ENCODE assay signal across 9 cellular contexts in the genomic region with DNA sequence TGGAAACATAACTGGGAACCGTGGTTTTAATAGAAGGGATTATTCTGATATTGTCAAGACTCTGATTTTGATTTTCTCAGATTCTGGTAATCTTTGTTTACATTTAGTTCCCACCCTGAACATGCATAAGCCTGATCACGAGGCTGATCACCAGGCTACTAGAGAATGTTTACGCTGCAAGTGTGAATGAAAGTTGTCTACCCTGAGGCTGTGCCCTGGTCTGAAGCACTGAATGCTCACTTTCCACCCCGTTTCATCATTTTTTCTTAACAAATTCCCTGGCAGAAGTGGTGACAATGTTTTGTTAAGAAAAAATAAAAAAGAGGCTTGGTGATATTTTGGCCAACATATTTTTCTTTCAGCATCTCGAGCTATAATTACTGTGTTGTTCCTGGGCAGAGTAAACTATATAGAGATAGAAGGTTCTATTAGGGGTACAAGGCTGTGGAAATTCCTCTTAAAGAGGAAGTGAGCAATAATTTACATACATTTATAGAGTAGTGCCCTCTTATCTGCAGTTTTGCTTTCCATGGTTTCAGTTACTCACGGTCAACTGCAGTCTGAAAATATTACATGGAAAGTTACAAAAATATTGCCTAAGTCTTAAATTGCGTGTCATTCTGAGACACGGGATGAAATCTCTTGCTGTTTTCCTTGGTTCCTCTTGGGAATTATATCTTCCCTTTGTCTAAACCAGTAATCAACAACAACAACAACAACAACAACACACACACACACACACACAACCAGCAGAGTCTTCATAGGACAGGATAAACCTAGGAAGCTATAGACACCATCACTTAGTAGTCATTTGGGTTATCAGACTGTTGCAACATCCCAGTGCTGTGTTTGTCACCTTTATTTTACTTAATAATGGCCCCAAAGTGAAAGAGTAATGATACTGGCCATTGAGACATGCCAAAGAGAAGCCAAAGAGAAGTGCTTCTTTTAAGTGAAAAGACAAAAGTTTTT.
DNase-seq lines count a peak whose midpoint lies in the region; ATAC-seq and TF ChIP-seq lines count a peak whose summit lies in the region.
"Had no signal": no experiment of that assay in that cellular context is flagged by ENCODE, and none has a peak within 500 bp of the region (broad histone marks: within the 10 kb centered on the region; RNA-seq: fewer than 3 reads in every experiment).

No MANE protein-coding gene starts in this region.

- peaks cover 5% of the 10 kb centered on the region for H3K4me1 ChIP-seq in lower lobe of right lung
- H3K4me1 ChIP-seq in CD8-positive, alpha-beta T cell (ENCODE audit: insufficient read depth, low read length): no peaks in the 10 kb centered on the region

- no peak overlapping the region for H3K27ac Mint-ChIP-seq in CD8-positive, alpha-beta T cell

- peak; percentile 53 for DNase-seq in NCI-H226
- DNase-seq in lower lobe of right lung: no peak
- no peak for DNase-seq in activated CD4-positive, alpha-beta T cell treated with anti-CD3 and anti-CD28 coated beads for 1 hour
- DNase-seq in CD8-positive, alpha-beta T cell: no peak
- no peak for DNase-seq in NCI-H1417 (lab: John Stamatoyannopoulos, UW)
- no peak for DNase-seq in NCI-H2227 (lab: John Stamatoyannopoulos, UW; ENCODE audit: unreplicated experiment)
- DNase-seq: PC-9 had no signal

- H3K27ac ChIP-seq in lower lobe of right lung: peak overlapping the region; percentile 12
- H3K27ac ChIP-seq in CD8-positive, alpha-beta T cell (ENCODE audit: low read depth, low read length): no peak overlapping the region
- H3K27ac ChIP-seq: PC-9 had no signal

- no peak overlapping the region for H3K4me3 Mint-ChIP-seq in CD8-positive, alpha-beta T cell

- POLR2A ChIA-PET in CD8-positive, alpha-beta T cell (lab: Charles Lee): no interaction called here

- no peaks in the 10 kb centered on the region for H3K4me1 Mint-ChIP-seq in CD8-positive, alpha-beta T cell (ENCODE audit: low read depth)

- intact Hi-C loops in lower lobe of right lung (cut with DNase I): no loop called here
- intact Hi-C loops in CD8-positive, alpha-beta T cell (cut with DNase I, micrococcal nuclease): no loop called here

- H3K36me3 ChIP-seq in lower lobe of right lung: no peaks in the 10 kb centered on the region
- no peaks in the 10 kb centered on the region for H3K36me3 ChIP-seq in CD8-positive, alpha-beta T cell (ENCODE audit: insufficient read depth, low read length)

- CTCF ChIA-PET in CD8-positive, alpha-beta T cell (lab: Charles Lee): interaction anchor here (0.6 kb wide), 1 partner anchor 477 kb away, joined by 3 read pairs; no protein-coding TSS in a partner anchor

- no peaks in the 10 kb centered on the region for H3K9me3 Mint-ChIP-seq in CD8-positive, alpha-beta T cell

- TF ChIP-seq CTCF in lower lobe of right lung (IDR thresholded peaks at IDR 0.05): no peak
- TF ChIP-seq CTCF in CD8-positive, alpha-beta T cell (IDR thresholded peaks at IDR 0.05): no peak

- H3K36me3 Mint-ChIP-seq in CD8-positive, alpha-beta T cell: no peaks in the 10 kb centered on the region

- no peak overlapping the region for H3K4me3 ChIP-seq in lower lobe of right lung
- H3K4me3 ChIP-seq in CD8-positive, alpha-beta T cell (ENCODE audit: low read depth, low read length): no peak overlapping the region
- H3K4me3 ChIP-seq: PC-9 had no signal

- H3K9me3 ChIP-seq in lower lobe of right lung: no peaks in the 10 kb centered on the region
- no peaks in the 10 kb centered on the region for H3K9me3 ChIP-seq in CD8-positive, alpha-beta T cell (ENCODE audit: low read length)

- no peaks in the 10 kb centered on the region for H3K27me3 ChIP-seq in lower lobe of right lung (ENCODE audit: low read depth)
- no peaks in the 10 kb centered on the region for H3K27me3 ChIP-seq in CD8-positive, alpha-beta T cell (ENCODE audit: insufficient read depth, low read length)

- ATAC-seq in GM18868 (IDR thresholded peaks at IDR 0.05; ENCODE audit: unreplicated experiment): peak; percentile 94
- peak; percentile 93 for ATAC-seq in HG02763 (IDR thresholded peaks at IDR 0.05; ENCODE audit: unreplicated experiment)
- ATAC-seq in lower lobe of right lung: peak; percentile 74
- no peak for ATAC-seq in CD8-positive, alpha-beta T cell

- H3K27me3 Mint-ChIP-seq in CD8-positive, alpha-beta T cell (ENCODE audit: low read depth): peaks cover 11% of the 10 kb centered on the region
